ENCODE assay signal across 8 cellular contexts in the genomic region with DNA sequence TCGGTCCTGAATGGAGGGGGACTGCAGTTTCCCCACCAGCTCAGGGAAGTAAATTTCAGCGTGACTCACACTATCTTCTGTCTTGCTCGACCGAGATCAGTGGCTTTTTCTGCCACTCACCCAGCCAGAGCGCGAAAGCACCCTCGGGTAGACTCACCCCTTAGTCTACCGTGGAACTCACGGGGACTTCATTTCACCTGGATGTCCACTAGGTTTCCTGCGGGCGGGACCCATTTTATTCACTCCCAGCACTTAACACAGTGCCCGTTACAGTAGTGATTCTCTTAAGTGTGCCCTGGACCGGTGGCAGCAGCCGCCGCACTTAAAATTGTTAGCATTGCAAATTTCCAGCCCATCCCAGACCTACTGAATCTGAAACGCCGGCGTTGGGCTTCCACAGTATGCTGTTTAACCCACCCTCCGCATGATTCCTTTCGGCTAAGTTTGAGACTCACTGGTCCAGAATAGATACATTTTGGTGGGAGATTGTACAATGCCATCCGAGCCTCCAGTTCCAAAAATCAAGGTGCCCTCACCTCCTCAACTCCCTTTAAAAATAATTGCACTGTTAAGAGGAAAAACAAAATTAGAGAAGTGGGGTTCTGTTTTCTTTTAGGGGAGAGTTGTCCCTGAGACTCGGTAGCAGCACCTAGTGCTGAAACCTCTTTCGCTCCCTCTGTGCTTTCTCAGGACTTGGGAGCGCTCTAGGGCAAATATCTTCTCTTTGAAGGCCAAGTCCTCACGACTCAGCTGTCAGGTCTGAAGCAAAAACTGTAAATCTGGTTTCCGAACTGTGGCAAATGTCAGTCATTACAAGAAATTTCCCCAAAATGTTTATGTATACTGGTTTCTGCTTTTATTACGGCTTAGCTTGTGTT. TPM values are rescaled to one million over a fixed set of nuclear protein-coding genes. Genes with fewer than 3 reads are reported as not detected.
DNase-seq lines count a peak whose midpoint lies in the region; ATAC-seq and TF ChIP-seq lines count a peak whose summit lies in the region.

No MANE protein-coding gene starts in this region.

- H3K9me3 Mint-ChIP-seq in memory B cell: no peaks in the 10 kb centered on the region

- H3K4me3 ChIP-seq in GM06990 (replicated peaks; ENCODE audit: low read depth, low read length) (peak overlapping the region; percentile 61), SJCRH30 (peak overlapping the region; percentile 72), thoracic aorta (peak overlapping the region; percentile 92)

- H3K27ac Mint-ChIP-seq in memory B cell: no peak overlapping the region

- peaks cover 14% of the 10 kb centered on the region for H3K4me1 Mint-ChIP-seq in memory B cell

- peak; percentile 59 for ATAC-seq in GM21423 (IDR thresholded peaks at IDR 0.05; ENCODE audit: unreplicated experiment)
- ATAC-seq in HG03575 (IDR thresholded peaks at IDR 0.05; ENCODE audit: extremely low read depth, insufficient number of reproducible peaks, low FRiP score, unreplicated experiment): peak; percentile 62
- ATAC-seq in memory B cell (ENCODE audit: low read depth): peak; percentile 73
- ATAC-seq in thoracic aorta (ENCODE audit: insufficient number of reproducible peaks, low FRiP score, low read depth): peak; percentile 23

- H3K9me3 ChIP-seq in SJCRH30 (replicated peaks): no peaks in the 10 kb centered on the region
- H3K9me3 ChIP-seq in thoracic aorta: no peaks in the 10 kb centered on the region

- H3K27ac ChIP-seq in SJCRH30 (peak overlapping the region; percentile 90), thoracic aorta (peak overlapping the region; percentile 66 to 88)

- peaks cover 5% of the 10 kb centered on the region for H3K27me3 Mint-ChIP-seq in memory B cell

- TF ChIP-seq CTCF in GM06990 (IDR thresholded peaks at IDR 0.05; ENCODE audit: insufficient read depth, low read length, poor library complexity, severe bottlenecking) (no peak), thoracic aorta (IDR thresholded peaks at IDR 0.05) (no peak)

- H3K36me3 Mint-ChIP-seq in memory B cell: no peaks in the 10 kb centered on the region

- H3K27me3 ChIP-seq in GM06990 (replicated peaks; ENCODE audit: control insufficient read depth, insufficient read depth, low read length) (no peaks in the 10 kb centered on the region), SJCRH30 (no peaks in the 10 kb centered on the region), thoracic aorta (replicated peaks; ENCODE audit: insufficient read depth) (no peaks in the 10 kb centered on the region)

- H3K4me3 Mint-ChIP-seq in memory B cell: peak overlapping the region; percentile 89

- H3K36me3 ChIP-seq in GM06990 (ENCODE audit: control insufficient read depth, insufficient read depth, low read length) (no peaks in the 10 kb centered on the region), SJCRH30 (no peaks in the 10 kb centered on the region), thoracic aorta (no peaks in the 10 kb centered on the region)

- DNase-seq in GM06990 (ENCODE audit: extremely low read depth, insufficient read length) (no peak), SJCRH30 (peak; percentile 14 to 52), dermis blood vessel endothelial cell (peak; percentile 3), memory B cell (ENCODE audit: low spot score in 2 of 2) (peak; percentile 2 to 10), thoracic aorta (ENCODE audit: low spot score) (no peak), NCI-H446 (lab: John Stamatoyannopoulos, UW) (no peak)

- H3K4me1 ChIP-seq in SJCRH30 (no peaks in the 10 kb centered on the region; the same call in 1 of the 2 replicates), thoracic aorta (ENCODE audit: control insufficient read depth in 1 of 2, low read depth in 2 of 2) (peaks cover 0 to 7% of the 10 kb centered on the region in 2 donors)

RNA-seq across cellular contexts. Expression of gene SMPDL3A, which starts 1.0 kb away (rescaled TPM):
- total RNA-seq in SJCRH30 (2014; rRNA removed; shearing (Covaris generic)): 22.8 and 27.8 TPM in 2 replicates
- total RNA-seq in dermis blood vessel endothelial cell: 4.8 and 6.3 TPM in 2 replicates
- 1 to 10 TPM; 4.2 to 8.0 TPM for total RNA-seq in thoracic aorta

RNA-seq across cellular contexts. Expression of gene FABP7, which starts 10.6 kb away (rescaled TPM):
- 1.6 and 1.7 TPM in 2 replicates for total RNA-seq in SJCRH30 (2014; rRNA removed; shearing (Covaris generic))
- total RNA-seq in dermis blood vessel endothelial cell (not detected in 2 replicates), thoracic aorta (not detected)

Comparison
In these comparisons a context has a peak if more than half of its experiments do, and no peak if none do; other contexts are left out.
1. DNase-seq: peak in SJCRH30 (2 of 2), dermis blood vessel endothelial cell (single experiment) and memory B cell (2 of 2); none in GM06990 (single experiment), thoracic aorta (single experiment) and NCI-H446 (0 of 2).
2. ATAC-seq: peak in every context shown above with its lines; median percentile 73 in memory B cell; 62 in HG03575; 59 in GM21423; 23 in thoracic aorta.
3. Peak in every context shown above with its lines, with median percentiles within 50 percentile points of each other: H3K4me3 ChIP-seq.